ENCODE assay signal across 7 cellular contexts in the genomic region with DNA sequence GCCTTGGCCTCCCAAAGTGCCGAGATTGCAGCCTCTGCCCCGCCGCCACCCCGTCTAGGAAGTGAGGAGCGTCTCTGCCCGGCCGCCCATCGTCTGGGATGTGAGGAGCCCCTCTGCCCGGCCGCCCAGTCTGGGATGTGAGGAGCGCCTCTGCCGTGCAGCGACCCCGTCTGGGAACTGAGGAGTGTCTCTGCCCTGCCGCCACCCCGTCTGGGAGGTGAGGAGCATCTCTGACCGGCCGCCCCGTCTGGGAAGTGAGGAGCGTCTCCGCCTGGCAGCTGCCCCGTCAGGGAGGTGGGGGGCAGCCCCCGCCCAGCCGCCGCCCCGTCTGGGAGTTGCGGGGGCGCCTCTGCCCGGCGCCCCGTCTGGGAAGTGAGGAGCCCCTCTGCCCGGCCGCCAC. TPM values are rescaled to one million over a fixed set of nuclear protein-coding genes. Genes with fewer than 3 reads are reported as not detected.
"Had no signal": no experiment of that assay in that cellular context is flagged by ENCODE, and none has a peak within 500 bp of the region (broad histone marks: within the 10 kb centered on the region; RNA-seq: fewer than 3 reads in every experiment).

No MANE protein-coding gene starts in this region.

RNA-seq across cellular contexts. Expression of gene OR4E1, which starts 24.0 kb away (rescaled TPM):
- total RNA-seq: M059J, OCI-LY7, PC-9, Right ventricle myocardium superior, RPMI7951, SJSA1 had no signal
- polyA plus RNA-seq: SK-N-SH had no signal

RNA-seq across cellular contexts. Expression of gene OR4E2, which starts 44.0 kb away (rescaled TPM):
- total RNA-seq: M059J, OCI-LY7, PC-9, Right ventricle myocardium superior, RPMI7951, SJSA1 had no signal
- polyA plus RNA-seq: SK-N-SH had no signal
